ENCODE assay signal across 14 cellular contexts in the genomic region with DNA sequence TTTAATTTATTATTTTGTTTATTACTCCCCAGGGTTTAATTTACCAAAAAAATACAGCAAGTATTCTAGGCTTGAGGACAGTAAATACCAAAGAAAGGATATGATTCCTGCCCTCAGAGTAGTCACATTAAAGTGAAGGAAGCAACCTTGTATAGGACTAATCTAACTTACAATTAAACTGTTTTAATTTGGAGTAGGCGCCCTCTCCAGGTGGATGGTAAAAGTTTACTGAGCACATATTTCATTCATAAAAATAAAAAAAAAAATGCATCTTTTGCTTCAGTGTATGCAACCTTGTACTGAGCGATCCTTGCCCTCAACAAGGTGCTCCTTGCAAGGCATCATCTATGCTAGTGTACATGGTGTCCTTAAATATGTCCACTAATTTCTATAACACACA.
DNase-seq lines count a peak whose midpoint lies in the region; ATAC-seq, FAIRE-seq and TF ChIP-seq lines count a peak whose summit lies in the region.
"Had no signal": no experiment of that assay in that cellular context is flagged by ENCODE, and none has a peak within 500 bp of the region (broad histone marks: within the 10 kb centered on the region; RNA-seq: fewer than 3 reads in every experiment).

No MANE protein-coding gene starts in this region.

- H4K20me1 ChIP-seq in HepG2 (ENCODE audit: insufficient read depth, low read length) = no peaks in the 10 kb centered on the region
- H4K20me1 ChIP-seq: BLaER1 had no signal

- POLR2A ChIA-PET in HepG2 (lab: Yijun Ruan, JAX) = no interaction called here

- TF ChIP-seq RAD21 in liver (IDR thresholded peaks at IDR 0.05) (peak; percentile 56 to 64), HepG2 (CRISPR knock-in tag; IDR thresholded peaks at IDR 0.05) (no peak)

- H3K36me3 ChIP-seq in liver (ENCODE audit: control insufficient read depth in 4 of 4, insufficient read depth in 3 of 4, low read depth in 1 of 4, low read length in 3 of 4) (no peaks in the 10 kb centered on the region), HepG2 (replicated peaks in 1 of 2; ENCODE audit: control insufficient read depth in 1 of 2, insufficient read depth in 2 of 2, low read length in 2 of 2) (no peaks in the 10 kb centered on the region)
- H3K36me3 ChIP-seq: BLaER1 had no signal

- H3K4me1 Mint-ChIP-seq in activated naive CD8-positive, alpha-beta T cell treated with anti-CD3 and anti-CD28 coated beads, Interleukin-2, amount 50 U/mL, for 24 hours = no peaks in the 10 kb centered on the region
- H3K4me1 Mint-ChIP-seq: nephron had no signal

- H3K4me1 ChIP-seq in liver (ENCODE audit: control insufficient read depth in 4 of 4, insufficient read depth in 4 of 4, low read length in 3 of 4) = no peaks in the 10 kb centered on the region
- H3K4me1 ChIP-seq in HepG2 (ENCODE audit: insufficient read depth, low read length) = no peaks in the 10 kb centered on the region
- H3K4me1 ChIP-seq: BLaER1 had no signal

- no peaks in the 10 kb centered on the region for H3K9me3 ChIP-seq in liver (ENCODE audit: control insufficient read depth in 4 of 4, low read length in 3 of 4)
- H3K9me3 ChIP-seq in HepG2 (ENCODE audit: low read length) = no peaks in the 10 kb centered on the region
- H3K9me3 ChIP-seq: BLaER1 had no signal

- DNase-seq in HepG2 (ENCODE audit: low spot score) = no peak
- peak; percentile 48 for DNase-seq in RKO (ENCODE audit: low spot score)
- DNase-seq in fibroblast of mammary gland (ENCODE audit: low read depth) = peak; percentile 18
- no peak for DNase-seq in activated naive CD8-positive, alpha-beta T cell treated with anti-CD3 and anti-CD28 coated beads, Interleukin-2, amount 50 U/mL, for 24 hours
- no peak for DNase-seq in activated CD4-positive, alpha-beta T cell treated with anti-CD3 and anti-CD28 coated beads for 4 hours
- DNase-seq: NCI-H2081 treated with DMSO at 0.1 percent for 48 hours; stimulated activated CD4-positive, alpha-beta T cell treated with anti-CD3 and anti-CD28 coated beads, Interleukin-2, amount 100 ng/mL, for 24 hours had no signal

- no peak overlapping the region for H3K4me3 ChIP-seq in liver (ENCODE audit: low read depth in 1 of 3, low read length in 3 of 3)
- H3K4me3 ChIP-seq in HepG2 (replicated peaks in 1 of 3; ENCODE audit: insufficient read depth in 1 of 3, low read depth in 2 of 3, low read length in 3 of 3) = no peak overlapping the region
- H3K4me3 ChIP-seq in fibroblast of mammary gland (ENCODE audit: control insufficient read depth, low read depth, low read length) = no peak overlapping the region
- H3K4me3 ChIP-seq: BLaER1 had no signal

- H3K27me3 Mint-ChIP-seq in activated naive CD8-positive, alpha-beta T cell treated with anti-CD3 and anti-CD28 coated beads, Interleukin-2, amount 50 U/mL, for 24 hours = no peaks in the 10 kb centered on the region

- H3K27ac ChIP-seq in liver (ENCODE audit: low read depth in 1 of 2, low read length in 2 of 2) (no peak overlapping the region), HepG2 (ENCODE audit: extremely low read length, insufficient read depth, low read length) (no peak overlapping the region)
- H3K27ac ChIP-seq: BLaER1 had no signal

- no peaks in the 10 kb centered on the region for H3K79me2 ChIP-seq in HepG2 (ENCODE audit: insufficient read depth, low read length)

- H3K27me3 ChIP-seq in liver (ENCODE audit: control insufficient read depth in 4 of 4, insufficient read depth in 4 of 4, low read length in 3 of 4) (no peaks in the 10 kb centered on the region), HepG2 (ENCODE audit: control insufficient read depth in 1 of 2, insufficient read depth in 2 of 2, low read length in 2 of 2) (no peaks in the 10 kb centered on the region)

- no peak overlapping the region for H2AFZ ChIP-seq in HepG2 (ENCODE audit: low read length)

- TF ChIP-seq CTCF in liver (IDR thresholded peaks at IDR 0.05; ENCODE audit: low read depth, low read length, missing input control) = peak; percentile 30
- TF ChIP-seq CTCF in HepG2 (CRISPR knock-in tag; IDR thresholded peaks at IDR 0.05) = no peak
- TF ChIP-seq CTCF in fibroblast of mammary gland (conservative IDR thresholded peaks at IDR 0.05; ENCODE audit: control insufficient read depth, insufficient read depth, low read depth, low read length) = peak; percentile 27

- ATAC-seq in HepG2 (no peak), GM18861 (IDR thresholded peaks at IDR 0.05; ENCODE audit: unreplicated experiment) (no peak), GM18519 (IDR thresholded peaks at IDR 0.05; ENCODE audit: low FRiP score, unreplicated experiment) (no peak)
- no peak for ATAC-seq in activated naive CD8-positive, alpha-beta T cell treated with anti-CD3 and anti-CD28 coated beads, Interleukin-2, amount 50 U/mL, for 24 hours

- no peak overlapping the region for H3K27ac Mint-ChIP-seq in activated naive CD8-positive, alpha-beta T cell treated with anti-CD3 and anti-CD28 coated beads, Interleukin-2, amount 50 U/mL, for 24 hours
- H3K27ac Mint-ChIP-seq: activated T-helper 1 cell treated with anti-CD3 and anti-CD28 coated beads, Interleukin-12 subunit alpha, Interleukin-12 subunit beta, Interleukin-2, Interleukin-4 antibody, amounts not matched to agents 30 ng/mL and 10 ng/mL and 1 ng/mL, durations not matched to agents 14 hours and 24 hours and 36 hours; dendritic cell treated with granulocyte-macrophage colony-stimulating factor and Interleukin-4, amounts not matched to agents 40 ng/mL and 50 ng/mL, for 4 days; nephron had no signal

- TF ChIP-seq EP300 in HepG2 (IDR thresholded peaks at IDR 0.05; ENCODE audit: low read depth in 2 of 2, low read length in 2 of 2) (no peak), HepG2 (CRISPR knock-in tag; IDR thresholded peaks at IDR 0.05; ENCODE audit: borderline replicate concordance) (no peak)

- H3K9ac ChIP-seq in liver (ENCODE audit: low read depth in 1 of 2, low read length in 2 of 2) (no peak overlapping the region), HepG2 (ENCODE audit: insufficient read depth, low read depth, low read length) (no peak overlapping the region)
- H3K9ac ChIP-seq: BLaER1 had no signal

- no peaks in the 10 kb centered on the region for H3K36me3 Mint-ChIP-seq in activated naive CD8-positive, alpha-beta T cell treated with anti-CD3 and anti-CD28 coated beads, Interleukin-2, amount 50 U/mL, for 24 hours (ENCODE audit: low read depth)

- H3K4me3 Mint-ChIP-seq in activated naive CD8-positive, alpha-beta T cell treated with anti-CD3 and anti-CD28 coated beads, Interleukin-2, amount 50 U/mL, for 24 hours = no peak overlapping the region
- H3K4me3 Mint-ChIP-seq: activated T-helper 1 cell treated with anti-CD3 and anti-CD28 coated beads, Interleukin-12 subunit alpha, Interleukin-12 subunit beta, Interleukin-2, Interleukin-4 antibody, amounts not matched to agents 30 ng/mL and 10 ng/mL and 1 ng/mL, durations not matched to agents 14 hours and 24 hours and 36 hours; dendritic cell treated with granulocyte-macrophage colony-stimulating factor and Interleukin-4, amounts not matched to agents 40 ng/mL and 50 ng/mL, for 4 days; nephron had no signal

- no peak for TF ChIP-seq POLR2A in HepG2 (IDR thresholded peaks at IDR 0.05; ENCODE audit: insufficient read depth in 1 of 2, low read depth in 2 of 2, low read length in 2 of 2)

- H3K9me3 Mint-ChIP-seq in activated naive CD8-positive, alpha-beta T cell treated with anti-CD3 and anti-CD28 coated beads, Interleukin-2, amount 50 U/mL, for 24 hours = no peaks in the 10 kb centered on the region
- H3K9me3 Mint-ChIP-seq: activated T-helper 1 cell treated with anti-CD3 and anti-CD28 coated beads, Interleukin-12 subunit alpha, Interleukin-12 subunit beta, Interleukin-2, Interleukin-4 antibody, amounts not matched to agents 30 ng/mL and 10 ng/mL and 1 ng/mL, durations not matched to agents 14 hours and 24 hours and 36 hours; dendritic cell treated with granulocyte-macrophage colony-stimulating factor and Interleukin-4, amounts not matched to agents 40 ng/mL and 50 ng/mL, for 4 days had no signal

- H3K4me2 ChIP-seq in HepG2 (ENCODE audit: low read depth, low read length) = no peak overlapping the region
- H3K4me2 ChIP-seq: BLaER1 had no signal

- CTCF ChIA-PET in HepG2 (lab: Yijun Ruan, JAX; ENCODE audit: low intra/inter-chr PET ratio, low total read pairs) = no interaction called here

- intact Hi-C loops in HepG2 (cut with micrococcal nuclease; ENCODE audit: unreplicated experiment) = no loop called here

- in situ Hi-C loops in HepG2 (cut with HindIII; ENCODE audit: extremely low pct_ligation_motif_present, low pct_unique_long_range_greater_than_20kb) = no loop called here

- no TSS peak for BruUV-seq in HepG2 (replicated peaks; lab: Mats Ljungman, UMichigan)

- FAIRE-seq in HepG2 (lab: Jason Lieb, UNC) = no peak

- WGBS in liver = 39% methylated on average over 2 of the region's 2 CpGs
- 37% methylated on average over 2 of the region's 2 CpGs for WGBS in HepG2 (ENCODE audit: low lambda C conversion rate)

TF ChIP-seq in HepG2, 621 proteins besides CTCF, POLR2A, EP300 and RAD21 (continues in another document):
- TF ChIP-seq, protein P1, sequence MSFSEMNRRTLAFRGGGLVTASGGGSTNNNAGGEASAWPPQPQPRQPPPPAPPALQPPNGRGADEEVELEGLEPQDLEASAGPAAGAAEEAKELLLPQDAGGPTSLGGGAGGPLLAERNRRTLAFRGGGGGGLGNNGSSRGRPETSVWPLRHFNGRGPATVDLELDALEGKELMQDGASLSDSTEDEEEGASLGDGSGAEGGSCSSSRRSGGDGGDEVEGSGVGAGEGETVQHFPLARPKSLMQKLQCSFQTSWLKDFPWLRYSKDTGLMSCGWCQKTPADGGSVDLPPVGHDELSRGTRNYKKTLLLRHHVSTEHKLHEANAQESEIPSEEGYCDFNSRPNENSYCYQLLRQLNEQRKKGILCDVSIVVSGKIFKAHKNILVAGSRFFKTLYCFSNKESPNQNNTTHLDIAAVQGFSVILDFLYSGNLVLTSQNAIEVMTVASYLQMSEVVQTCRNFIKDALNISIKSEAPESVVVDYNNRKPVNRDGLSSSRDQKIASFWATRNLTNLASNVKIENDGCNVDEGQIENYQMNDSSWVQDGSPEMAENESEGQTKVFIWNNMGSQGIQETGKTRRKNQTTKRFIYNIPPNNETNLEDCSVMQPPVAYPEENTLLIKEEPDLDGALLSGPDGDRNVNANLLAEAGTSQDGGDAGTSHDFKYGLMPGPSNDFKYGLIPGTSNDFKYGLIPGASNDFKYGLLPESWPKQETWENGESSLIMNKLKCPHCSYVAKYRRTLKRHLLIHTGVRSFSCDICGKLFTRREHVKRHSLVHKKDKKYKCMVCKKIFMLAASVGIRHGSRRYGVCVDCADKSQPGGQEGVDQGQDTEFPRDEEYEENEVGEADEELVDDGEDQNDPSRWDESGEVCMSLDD (CRISPR knock-in tag; IDR thresholded peaks at IDR 0.05; ENCODE audit: borderline replicate concordance) = no peak
- TF ChIP-seq SAFB2 (CRISPR knock-in tag; IDR thresholded peaks at IDR 0.05; ENCODE audit: borderline replicate concordance, low read depth) (no peak), RBFOX2 (IDR thresholded peaks at IDR 0.05; ENCODE audit: low read depth, low read length) (no peak), NR1H2 (CRISPR knock-in tag; IDR thresholded peaks at IDR 0.05; ENCODE audit: borderline replicate concordance, low read depth) (no peak), STAG1 (CRISPR knock-in tag; IDR thresholded peaks at IDR 0.05) (no peak)

Comparison
In these comparisons a context has a peak if more than half of its experiments do, and no peak if none do; other contexts are left out.
1. DNase-seq: peak in RKO (single experiment) and fibroblast of mammary gland (single experiment); none in HepG2 (single experiment), activated naive CD8-positive, alpha-beta T cell treated with anti-CD3 and anti-CD28 coated beads, Interleukin-2, amount 50 U/mL, for 24 hours (single experiment) and activated CD4-positive, alpha-beta T cell treated with anti-CD3 and anti-CD28 coated beads for 4 hours (0 of 2).